24 cellular contexts compared by ENCODE assay signal in genomic region chr6:134015719-134016557, GRCh38. TPM values are rescaled to one million over a fixed set of nuclear protein-coding genes. Genes with fewer than 3 reads are reported as not detected.
"Had no signal": no experiment of that assay in that cellular context is flagged by ENCODE, and none has a peak within 500 bp of the region (broad histone marks: within the 10 kb centered on the region; RNA-seq: fewer than 3 reads in every experiment).

No MANE protein-coding gene starts in this region.

- H3K27ac ChIP-seq: breast epithelium, colonic mucosa, dorsolateral prefrontal cortex, gastrocnemius medialis, left ventricle myocardium inferior, neural progenitor cell, tibial nerve, uterus had no signal

- H3K36me3 ChIP-seq: breast epithelium, colonic mucosa, gastrocnemius medialis, left ventricle myocardium inferior, neural progenitor cell, tibial nerve, uterus had no signal

- H3K9ac ChIP-seq: neural progenitor cell had no signal

- H3K4me2 ChIP-seq: neural progenitor cell had no signal

- H3K9me3 ChIP-seq: breast epithelium, colonic mucosa, gastrocnemius medialis, left ventricle myocardium inferior, tibial nerve, uterus had no signal

- H3K27me3 ChIP-seq: breast epithelium, colonic mucosa, dorsolateral prefrontal cortex, gastrocnemius medialis, neural progenitor cell, tibial nerve, uterus had no signal

- ATAC-seq: activated T-cell treated with anti-CD3 and anti-CD28 coated beads, Interleukin-2, amount 50 U/mL, for 4 hours; effector memory CD8-positive, alpha-beta T cell; esophagus mucosa; gastrocnemius medialis; naive thymus-derived CD8-positive, alpha-beta T cell; stimulated activated naive CD8-positive, alpha-beta T cell treated with anti-CD3 and anti-CD28 coated beads, Interleukin-15, Interleukin-2, amounts not matched to agents 100 U/mL and 50 U/mL, for 24 hours had no signal

- H2AFZ ChIP-seq: neural progenitor cell had no signal

- DNase-seq: activated CD4-positive, alpha-beta T cell treated with anti-CD3 and anti-CD28 coated beads, Interleukin-2, amount 50 U/mL, for 4 hours; activated CD8-positive, alpha-beta memory T cell treated with anti-CD3 and anti-CD28 coated beads, Interleukin-2, amount 50 U/mL, for 48 hours; activated naive CD4-positive, alpha-beta T cell; activated naive CD8-positive, alpha-beta T cell treated with anti-CD3 and anti-CD28 coated beads for 36 hours; activated T-cell treated with anti-CD3 and anti-CD28 coated beads, Interleukin-2, amount 50 U/mL, for 4 hours; amniotic stem cell; colonic mucosa; dorsolateral prefrontal cortex; effector memory CD8-positive, alpha-beta T cell; gastrocnemius medialis; hippocampal formation; kidney glomerular epithelial cell; left ventricle myocardium inferior; naive thymus-derived CD8-positive, alpha-beta T cell; stimulated activated CD4-positive, alpha-beta T cell treated with anti-CD3 and anti-CD28 coated beads, Interleukin-4, amount 100 ng/mL, for 24 hours; stimulated activated naive CD8-positive, alpha-beta T cell treated with anti-CD3 and anti-CD28 coated beads, Interleukin-15, Interleukin-2, amounts not matched to agents 100 U/mL and 50 U/mL, for 24 hours; uterus had no signal

- H3K4me3 ChIP-seq: breast epithelium, colonic mucosa, dorsolateral prefrontal cortex, gastrocnemius medialis, left ventricle myocardium inferior, neural progenitor cell, tibial nerve, uterus had no signal

- H3K4me1 ChIP-seq: breast epithelium, colonic mucosa, tibial nerve, uterus had no signal

- FAIRE-seq: TTC549 had no signal

RNA-seq across cellular contexts. Expression of gene SLC2A12, which starts 36.5 kb away (rescaled TPM):
- total RNA-seq: activated CD8-positive, alpha-beta memory T cell treated with anti-CD3 and anti-CD28 coated beads for 36 hours; activated T-cell treated with anti-CD3 and anti-CD28 coated beads, Interleukin-2, amount 50 U/mL, for 4 hours; activated T-helper 2 cell treated with anti-CD3 and anti-CD28 coated beads, Interferon-gamma antibody, Interleukin-2, Interleukin-4, amounts not matched to agents 10 μg/mL and 5 μg/mL and 100 μg/mL, durations not matched to agents 14 hours and 24 hours and 36 hours; naive thymus-derived CD8-positive, alpha-beta T cell had no signal
- polyA plus RNA-seq: naive thymus-derived CD8-positive, alpha-beta T cell had no signal
